27 cellular contexts compared by ENCODE assay signal in genomic region chr10:33863347-33863746, GRCh38.
"Had no signal": no experiment of that assay in that cellular context is flagged by ENCODE, and none has a peak within 500 bp of the region (broad histone marks: within the 10 kb centered on the region; RNA-seq: fewer than 3 reads in every experiment).

No MANE protein-coding gene starts in this region.

- ATAC-seq: naive thymus-derived CD4-positive, alpha-beta T cell; natural killer cell treated with Interleukin-12 subunit alpha and Interleukin-12 subunit beta and Interleukin-15 and Interleukin-18, amount 100 ng/mL, for 72 hours; right cardiac atrium; right lobe of liver; stimulated activated effector memory CD8-positive, alpha-beta T cell treated with anti-CD3 and anti-CD28 coated beads, Interleukin-12 subunit alpha, Interleukin-12 subunit beta, amount 100 ng/mL, for 72 hours; stimulated activated naive B cell treated with anti-CD40 and anti-IgM and Interleukin-4, amounts not matched to agents 10 μg/mL and 1 μg/mL and 100 μg/mL, for 72 hours had no signal

- H3K36me3 ChIP-seq: neural progenitor cell, ovary, right lobe of liver, sigmoid colon, stomach, thoracic aorta, thyroid gland, tibial nerve, upper lobe of left lung, vagina had no signal

- H3K27ac ChIP-seq: neural progenitor cell, ovary, parathyroid adenoma, right lobe of liver, sigmoid colon, stomach, thoracic aorta, thyroid gland, tibial nerve, upper lobe of left lung, vagina had no signal

- H3K9me3 ChIP-seq: ovary, right lobe of liver, sigmoid colon, stomach, thoracic aorta, thyroid gland, tibial nerve, upper lobe of left lung, vagina had no signal

- H3K36me3 Mint-ChIP-seq: naive thymus-derived CD4-positive, alpha-beta T cell; natural killer cell treated with Interleukin-12 subunit alpha and Interleukin-12 subunit beta and Interleukin-15 and Interleukin-18, amount 100 ng/mL, for 72 hours; neural progenitor cell; stimulated activated effector memory CD8-positive, alpha-beta T cell treated with anti-CD3 and anti-CD28 coated beads, Interleukin-12 subunit alpha, Interleukin-12 subunit beta, amount 100 ng/mL, for 72 hours; stimulated activated naive B cell treated with anti-CD40 and anti-IgM and Interleukin-4, amounts not matched to agents 10 μg/mL and 1 μg/mL and 100 μg/mL, for 72 hours had no signal

- H3K4me3 Mint-ChIP-seq: naive thymus-derived CD4-positive, alpha-beta T cell; natural killer cell treated with Interleukin-12 subunit alpha and Interleukin-12 subunit beta and Interleukin-15 and Interleukin-18, amount 100 ng/mL, for 72 hours; neural progenitor cell; stimulated activated effector memory CD8-positive, alpha-beta T cell treated with anti-CD3 and anti-CD28 coated beads, Interleukin-12 subunit alpha, Interleukin-12 subunit beta, amount 100 ng/mL, for 72 hours; stimulated activated naive B cell treated with anti-CD40 and anti-IgM and Interleukin-4, amounts not matched to agents 10 μg/mL and 1 μg/mL and 100 μg/mL, for 72 hours; stimulated activated naive CD8-positive, alpha-beta T cell treated with anti-CD3 and anti-CD28 coated beads, Interleukin-15, Interleukin-2, amounts not matched to agents 100 ng/mL and 50 ng/mL, for 24 hours had no signal

- H3K9me3 Mint-ChIP-seq: natural killer cell treated with Interleukin-12 subunit alpha and Interleukin-12 subunit beta and Interleukin-15 and Interleukin-18, amount 100 ng/mL, for 72 hours; stimulated activated effector memory CD8-positive, alpha-beta T cell treated with anti-CD3 and anti-CD28 coated beads, Interleukin-12 subunit alpha, Interleukin-12 subunit beta, amount 100 ng/mL, for 72 hours; stimulated activated naive CD8-positive, alpha-beta T cell treated with anti-CD3 and anti-CD28 coated beads, Interleukin-15, Interleukin-2, amounts not matched to agents 100 ng/mL and 50 ng/mL, for 24 hours had no signal

- H3K4me1 Mint-ChIP-seq: stimulated activated effector memory CD8-positive, alpha-beta T cell treated with anti-CD3 and anti-CD28 coated beads, Interleukin-12 subunit alpha, Interleukin-12 subunit beta, amount 100 ng/mL, for 72 hours; stimulated activated naive B cell treated with anti-CD40 and anti-IgM and Interleukin-4, amounts not matched to agents 10 μg/mL and 1 μg/mL and 100 μg/mL, for 72 hours had no signal

- H3K27me3 ChIP-seq: neural progenitor cell, ovary, right lobe of liver, sigmoid colon, stomach, thyroid gland, tibial nerve, upper lobe of left lung, vagina had no signal

- H3K4me1 ChIP-seq: neural progenitor cell, parathyroid adenoma, sigmoid colon, stomach, thyroid gland, vagina had no signal

- H3K4me3 ChIP-seq: neural progenitor cell, ovary, right lobe of liver, sigmoid colon, stomach, thoracic aorta, thyroid gland, tibial nerve, upper lobe of left lung, vagina had no signal

- H3K27ac Mint-ChIP-seq: naive thymus-derived CD4-positive, alpha-beta T cell; natural killer cell treated with Interleukin-12 subunit alpha and Interleukin-12 subunit beta and Interleukin-15 and Interleukin-18, amount 100 ng/mL, for 72 hours; neural progenitor cell; progenitor cell of endocrine pancreas; stimulated activated effector memory CD8-positive, alpha-beta T cell treated with anti-CD3 and anti-CD28 coated beads, Interleukin-12 subunit alpha, Interleukin-12 subunit beta, amount 100 ng/mL, for 72 hours; stimulated activated naive B cell treated with anti-CD40 and anti-IgM and Interleukin-4, amounts not matched to agents 10 μg/mL and 1 μg/mL and 100 μg/mL, for 72 hours; stimulated activated naive CD8-positive, alpha-beta T cell treated with anti-CD3 and anti-CD28 coated beads, Interleukin-15, Interleukin-2, amounts not matched to agents 100 ng/mL and 50 ng/mL, for 24 hours had no signal

- DNase-seq: naive thymus-derived CD4-positive, alpha-beta T cell; occipital lobe; ovary; posterior cingulate gyrus; right cardiac atrium; right lobe of liver; sigmoid colon; small intestine; stimulated activated CD4-positive, alpha-beta T cell treated with anti-CD3 and anti-CD28 coated beads, Interleukin-15, amount 100 ng/mL, for 24 hours; stimulated activated CD4-positive, alpha-beta T cell treated with anti-CD3 and anti-CD28 coated beads, Interleukin-2, amount 100 ng/mL, for 24 hours; stimulated activated CD4-positive, alpha-beta T cell treated with anti-CD3 and anti-CD28 coated beads, Interleukin-2, amount 100 ng/mL, for 48 hours; stimulated activated CD4-positive, alpha-beta T cell treated with anti-CD3 and anti-CD28 coated beads, Interleukin-4, amount 100 ng/mL, for 24 hours; stimulated activated naive B cell treated with anti-CD40 and anti-IgM and Interleukin-4, amounts not matched to agents 10 μg/mL and 1 μg/mL and 100 μg/mL, for 72 hours; stimulated activated naive CD4-positive, alpha-beta T cell treated with Interleukin-2 at 50 U/mL for 16 hours; stomach; thyroid gland; trophoblast cell had no signal
